Comparison of ENCODE assay signal across 16 cellular contexts in the genomic region with DNA sequence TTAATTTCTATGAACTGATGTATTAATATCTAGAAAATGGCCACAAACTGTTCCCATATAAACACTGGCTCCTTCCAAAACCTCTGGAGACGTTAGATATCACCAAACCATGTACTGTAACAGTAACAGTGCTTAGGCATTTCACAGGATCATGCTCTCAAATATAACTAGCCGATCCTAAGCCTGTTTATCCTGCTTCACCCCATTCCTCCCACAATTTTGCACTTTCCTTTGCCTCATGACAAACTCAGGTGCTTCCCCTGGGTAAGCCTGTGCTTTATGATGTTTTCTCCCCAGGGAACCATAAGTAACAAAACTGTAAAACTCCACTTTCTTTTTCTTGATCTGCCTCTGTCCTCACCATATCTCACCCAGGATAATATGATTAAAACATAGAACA.
DNase-seq lines count a peak whose midpoint lies in the region; ATAC-seq and TF ChIP-seq lines count a peak whose summit lies in the region.
"Had no signal": no experiment of that assay in that cellular context is flagged by ENCODE, and none has a peak within 500 bp of the region (broad histone marks: within the 10 kb centered on the region; RNA-seq: fewer than 3 reads in every experiment).

No MANE protein-coding gene starts in this region.

- no CpG with 5 or more reads among the region's 2 CpGs for WGBS in mesendoderm (ENCODE audit: extremely low coverage, insufficient coverage, low lambda C conversion rate)

- H3K4me2 ChIP-seq in mesendoderm (ENCODE audit: low read length), result no peak overlapping the region

- DNase-seq in amniotic epithelial cell (ENCODE audit: low read depth), result peak; percentile 34
- no peak for DNase-seq in type B pancreatic cell (ENCODE audit: extremely low spot score, unreplicated experiment)
- DNase-seq in CD8-positive, alpha-beta memory T cell, result no peak
- DNase-seq in mesendoderm, result no peak
- DNase-seq in KG1 (lab: John Stamatoyannopoulos, UW), result no peak
- DNase-seq: C1 segment of cervical spinal cord; Caco-2; CD4-positive, CD25-positive, alpha-beta regulatory T cell; DMS153; DMS79; GDM1; GOT3 had no signal

- no peaks in the 10 kb centered on the region for H3K4me1 Mint-ChIP-seq in type B pancreatic cell (ENCODE audit: unreplicated experiment)
- no peaks in the 10 kb centered on the region for H3K4me1 Mint-ChIP-seq in CD8-positive, alpha-beta memory T cell
- H3K4me1 Mint-ChIP-seq: B cell; CD4-positive, CD25-positive, alpha-beta regulatory T cell had no signal

- no peak overlapping the region for H2BK5ac ChIP-seq in mesendoderm (ENCODE audit: low read length)

- no peaks in the 10 kb centered on the region for H3K9me3 ChIP-seq in CD8-positive, alpha-beta memory T cell (ENCODE audit: low read length)
- H3K9me3 ChIP-seq: Caco-2, HAP-1 had no signal

- no peaks in the 10 kb centered on the region for H3K27me3 ChIP-seq in CD8-positive, alpha-beta memory T cell (ENCODE audit: insufficient read depth, low read length, poor library complexity, severe bottlenecking)
- no peaks in the 10 kb centered on the region for H3K27me3 ChIP-seq in mesendoderm (ENCODE audit: insufficient read depth, low read length, poor library complexity)

- no peak overlapping the region for H3K23ac ChIP-seq in mesendoderm (ENCODE audit: low read length)

- H4K8ac ChIP-seq in mesendoderm (ENCODE audit: low read depth, low read length), result no peak overlapping the region

- POLR2A ChIA-PET in CD8-positive, alpha-beta memory T cell (lab: Charles Lee), result no interaction called here

- no peaks in the 10 kb centered on the region for H3K36me3 Mint-ChIP-seq in type B pancreatic cell
- H3K36me3 Mint-ChIP-seq in CD8-positive, alpha-beta memory T cell, result no peaks in the 10 kb centered on the region
- H3K36me3 Mint-ChIP-seq: CD4-positive, CD25-positive, alpha-beta regulatory T cell had no signal

- peak overlapping the region; percentile 21 for H3K4me3 Mint-ChIP-seq in type B pancreatic cell
- no peak overlapping the region for H3K4me3 Mint-ChIP-seq in CD8-positive, alpha-beta memory T cell
- H3K4me3 Mint-ChIP-seq: B cell; CD4-positive, CD25-positive, alpha-beta regulatory T cell had no signal

- H3K9me3 Mint-ChIP-seq in type B pancreatic cell, result no peaks in the 10 kb centered on the region
- H3K9me3 Mint-ChIP-seq in CD8-positive, alpha-beta memory T cell, result peaks cover 0 to 11% (median 5%) of the 10 kb centered on the region in 5 donors

- H2BK15ac ChIP-seq in mesendoderm (replicated peaks; ENCODE audit: low read depth), result no peak overlapping the region

- no peaks in the 10 kb centered on the region for H3K79me2 ChIP-seq in mesendoderm (ENCODE audit: control insufficient read depth, insufficient read depth, low read length)

- no peak overlapping the region for H3K4ac ChIP-seq in mesendoderm (ENCODE audit: low read depth, low read length)

- H3K36me3 ChIP-seq in CD8-positive, alpha-beta memory T cell (ENCODE audit: insufficient read depth, low read length), result no peaks in the 10 kb centered on the region
- no peaks in the 10 kb centered on the region for H3K36me3 ChIP-seq in mesendoderm (ENCODE audit: control insufficient read depth, insufficient read depth, low read length)
- H3K36me3 ChIP-seq: HAP-1 had no signal

- no peak overlapping the region for H3K56ac ChIP-seq in mesendoderm (ENCODE audit: low read length)

- H3K27ac ChIP-seq in CD8-positive, alpha-beta memory T cell (ENCODE audit: low read depth, low read length), result no peak overlapping the region
- H3K27ac ChIP-seq in mesendoderm (ENCODE audit: low read depth, low read length), result no peak overlapping the region

- H2BK120ac ChIP-seq in mesendoderm (ENCODE audit: low read depth, low read length), result no peak overlapping the region

- H3K18ac ChIP-seq in mesendoderm (ENCODE audit: low read length), result no peak overlapping the region

- no peak for TF ChIP-seq CTCF in type B pancreatic cell (conservative IDR thresholded peaks at IDR 0.05)

- no peak overlapping the region for H3K9ac ChIP-seq in mesendoderm (ENCODE audit: low read length)

- no peaks in the 10 kb centered on the region for H3K27me3 Mint-ChIP-seq in type B pancreatic cell
- H3K27me3 Mint-ChIP-seq in CD8-positive, alpha-beta memory T cell, result no peaks in the 10 kb centered on the region
- H3K27me3 Mint-ChIP-seq: B cell; CD4-positive, CD25-positive, alpha-beta regulatory T cell had no signal

- CTCF ChIA-PET in CD8-positive, alpha-beta memory T cell (lab: Charles Lee), result no interaction called here

- no peak overlapping the region for H4K5ac ChIP-seq in mesendoderm (ENCODE audit: low read length)

- no peaks in the 10 kb centered on the region for H3K79me1 ChIP-seq in mesendoderm (ENCODE audit: low read length)

- no peak overlapping the region for H2AK5ac ChIP-seq in mesendoderm (ENCODE audit: low read length)

- no peaks in the 10 kb centered on the region for H3K4me1 ChIP-seq in CD8-positive, alpha-beta memory T cell (ENCODE audit: insufficient read depth, low read length)
- H3K4me1 ChIP-seq in mesendoderm (ENCODE audit: control insufficient read depth, low read depth, low read length), result no peaks in the 10 kb centered on the region
- H3K4me1 ChIP-seq: Caco-2, HAP-1 had no signal

- H3K27ac Mint-ChIP-seq in type B pancreatic cell, result peak overlapping the region; percentile 17
- peak overlapping the region in 1 of 8 donors; percentile 75 for H3K27ac Mint-ChIP-seq in CD8-positive, alpha-beta memory T cell
- H3K27ac Mint-ChIP-seq: B cell; CD4-positive, CD25-positive, alpha-beta regulatory T cell had no signal

- no peak overlapping the region for H3K4me3 ChIP-seq in CD8-positive, alpha-beta memory T cell (ENCODE audit: low read length)
- no peak overlapping the region for H3K4me3 ChIP-seq in mesendoderm (ENCODE audit: low read length)
- H3K4me3 ChIP-seq: HAP-1 had no signal

- ATAC-seq in GM18868 (IDR thresholded peaks at IDR 0.05; ENCODE audit: unreplicated experiment) (peak; percentile 48), esophagus mucosa (peak; percentile 33)
